Comparison of ENCODE assay signal across 8 cellular contexts in the genomic region with DNA sequence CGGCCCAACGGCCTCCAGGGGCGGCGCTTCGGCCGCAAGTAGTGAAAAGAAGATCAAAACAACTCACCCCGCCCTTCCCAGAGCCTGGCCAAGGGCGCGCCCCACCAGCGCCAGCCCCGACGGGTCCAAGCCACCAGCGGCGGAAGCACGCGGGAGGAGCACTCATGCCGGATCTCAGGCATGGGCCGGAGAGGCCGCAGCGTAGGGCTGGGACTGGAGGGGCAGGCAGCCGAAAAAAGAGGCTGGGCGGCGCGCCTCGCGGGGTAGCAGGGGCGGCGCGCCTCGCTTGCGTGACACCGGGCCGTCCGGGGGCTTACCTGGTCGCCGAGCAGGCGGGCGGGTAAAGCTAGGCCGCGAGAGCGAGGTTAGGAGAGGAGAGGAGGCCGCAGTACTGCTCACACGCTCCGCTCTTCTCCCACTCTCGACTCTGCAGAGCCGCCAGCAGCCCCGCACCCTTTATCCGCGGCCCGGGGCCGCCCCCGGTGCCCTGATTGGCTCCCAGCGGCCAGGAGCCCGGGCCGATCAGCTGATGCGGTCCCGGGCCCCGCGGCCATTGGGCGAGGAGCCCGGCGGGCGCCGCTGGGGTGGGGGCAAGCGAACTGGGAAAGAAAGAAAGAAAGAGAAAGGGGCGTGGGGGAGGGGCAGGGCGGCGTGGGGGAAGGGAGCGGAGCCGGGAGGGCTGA. TPM values are rescaled to one million over a fixed set of nuclear protein-coding genes. Genes with fewer than 3 reads are reported as not detected.
DNase-seq lines count a peak whose midpoint lies in the region; ATAC-seq and TF ChIP-seq lines count a peak whose summit lies in the region.

Gene GLUL (minus strand): TSS at position 429 of the 683 bp plus-strand sequence. CDS start 3,053 bp downstream, outside the sequence.

- H3K9ac ChIP-seq in BLaER1 = peak within 1 kb of the TSS; percentile 97

- TF ChIP-seq POLR2A in lower leg skin (IDR thresholded peaks at IDR 0.05) = peak in 1 of 2 donors; percentile 100

- peak within 1 kb of the TSS; percentile 98 for H3K27ac ChIP-seq in BLaER1

- intact Hi-C loops in lower leg skin (cut with DNase I; ENCODE audit: low total_unique reads) = no loop called here

- no peaks in the 10 kb centered on the region for H3K9me3 ChIP-seq in BLaER1

- H3K36me3 ChIP-seq in BLaER1 = peaks cover 25% of the 10 kb centered on the region

- H3K4me3 ChIP-seq in BLaER1 (peak within 1 kb of the TSS; percentile 82), lower leg skin (ENCODE audit: low read depth, poor library complexity, severe bottlenecking) (peak within 1 kb of the TSS; percentile 77)

- DNase-seq in NCI-H524 treated with DMSO at 0.1 percent for 48 hours (lab: John Stamatoyannopoulos, UW) (peak; percentile 29), ecto neural progenitor cell (ENCODE audit: low spot score) (peak; percentile 98), lower leg skin (ENCODE audit: low spot score in 2 of 2) (peak; percentile 94 to 99)
- peak; percentile 55 to 65 for DNase-seq in activated CD4-positive, alpha-beta T cell treated with anti-CD3 and anti-CD28 coated beads, Interleukin-2, amount 50 U/mL, for 4 hours
- DNase-seq in stimulated activated CD4-positive, alpha-beta T cell treated with anti-CD3 and anti-CD28 coated beads, Interleukin-4, amount 100 ng/mL, for 4 hours = peak; percentile 63 to 75

- 1% methylated on average over 47 to 55 of the region's 70 CpGs for WGBS in lower leg skin, 2 donors

- H3K4me1 ChIP-seq in BLaER1 = peaks cover 38% of the 10 kb centered on the region

- TF ChIP-seq CTCF in lower leg skin (IDR thresholded peaks at IDR 0.05) = no peak

- ATAC-seq in GM19328 (IDR thresholded peaks at IDR 0.05; ENCODE audit: unreplicated experiment) (peak; percentile 61), HG03469 (IDR thresholded peaks at IDR 0.05; ENCODE audit: unreplicated experiment) (peak; percentile 68)

- H3K4me2 ChIP-seq in BLaER1 = peak within 1 kb of the TSS; percentile 88

- H4K20me1 ChIP-seq in BLaER1 = peaks cover 49% of the 10 kb centered on the region

- H3K27me3 ChIP-seq in BLaER1 = no peaks in the 10 kb centered on the region

RNA-seq across cellular contexts. Expression of gene GLUL, which starts in this region (rescaled TPM):
- 1,000 to 10,000 TPM in 3 of 4 donors, 100 to 1,000 TPM in 1; 962 to 2,018 (median 1,391) TPM for total RNA-seq in lower leg skin

Comparison
In these comparisons a context has a peak if more than half of its experiments do, and no peak if none do; other contexts are left out.
1. Peak in every context shown above with its lines: DNase-seq, ATAC-seq, H3K4me3 ChIP-seq and H3K27ac ChIP-seq.
2. DNase-seq: peak in every context shown above with its lines; median percentile 98 in ecto neural progenitor cell; 96 in lower leg skin; 69 in stimulated activated CD4-positive, alpha-beta T cell treated with anti-CD3 and anti-CD28 coated beads, Interleukin-4, amount 100 ng/mL, for 4 hours; 60 in activated CD4-positive, alpha-beta T cell treated with anti-CD3 and anti-CD28 coated beads, Interleukin-2, amount 50 U/mL, for 4 hours; 29 in NCI-H524 treated with DMSO at 0.1 percent for 48 hours.